10 cellular contexts compared by ENCODE assay signal in genomic region chr1:167428418-167428817, GRCh38.
DNase-seq lines count a peak whose midpoint lies in the region; TF ChIP-seq lines count a peak whose summit lies in the region.
"Had no signal": no experiment of that assay in that cellular context is flagged by ENCODE, and none has a peak within 500 bp of the region (broad histone marks: within the 10 kb centered on the region; RNA-seq: fewer than 3 reads in every experiment).

No MANE protein-coding gene starts in this region.

- no peak overlapping the region for H3K4me2 ChIP-seq in mammary epithelial cell (ENCODE audit: insufficient read depth, low read depth, low read length)

- H3K36me3 ChIP-seq in mammary epithelial cell (ENCODE audit: insufficient read depth, low read length), result no peaks in the 10 kb centered on the region

- dilution Hi-C loops in mammary epithelial cell (cut with HindIII; ENCODE audit: low sequenced_read_pairs), result loop anchor here (25.0 kb wide), 1 partner anchor 366 kb away; no protein-coding TSS in a partner anchor

- H4K20me1 ChIP-seq in mammary epithelial cell (ENCODE audit: insufficient read depth, low read length), result no peaks in the 10 kb centered on the region

- H3K27ac ChIP-seq in RWPE1 (no peak overlapping the region), mammary epithelial cell (ENCODE audit: insufficient read depth, low read depth, low read length) (no peak overlapping the region)

- no peak overlapping the region for H2AFZ ChIP-seq in mammary epithelial cell (ENCODE audit: low read depth, low read length)

- H3K36me3 Mint-ChIP-seq in activated naive CD8-positive, alpha-beta T cell treated with anti-CD3 and anti-CD28 coated beads for 36 hours, result peaks cover 18% of the 10 kb centered on the region

- peaks cover 9% of the 10 kb centered on the region for H3K4me1 ChIP-seq in mammary epithelial cell (ENCODE audit: insufficient read depth, low read length)

- WGBS in mammary epithelial cell (ENCODE audit: low coverage, missing lambda C conversion rate), result 94% methylated on average over 2 of the region's 2 CpGs

- no TSS peak for BruUV-seq in mammary epithelial cell (replicated peaks; lab: Mats Ljungman, UMichigan)

- no peaks in the 10 kb centered on the region for H3K27me3 Mint-ChIP-seq in activated naive CD8-positive, alpha-beta T cell treated with anti-CD3 and anti-CD28 coated beads for 36 hours

- H3K4me3 ChIP-seq in AG10803 (ENCODE audit: low read length) (no peak overlapping the region), mammary epithelial cell (replicated peaks in 1 of 3; ENCODE audit: insufficient read depth in 1 of 3, low read depth in 2 of 3, low read length in 3 of 3) (no peak overlapping the region)

- POLR2A ChIA-PET in RWPE1 (lab: Yijun Ruan, JAX; ENCODE audit: low non-redundant PET), result no interaction called here

- peak overlapping the region; percentile 17 for H3K27ac Mint-ChIP-seq in activated naive CD8-positive, alpha-beta T cell treated with anti-CD3 and anti-CD28 coated beads for 36 hours

- intact Hi-C loops in mammary epithelial cell (cut with micrococcal nuclease), result no loop called here

- H3K4me1 Mint-ChIP-seq in activated naive CD8-positive, alpha-beta T cell treated with anti-CD3 and anti-CD28 coated beads for 36 hours, result peaks cover 25% of the 10 kb centered on the region

- CTCF ChIA-PET in RWPE1 (lab: Yijun Ruan, JAX), result interaction anchor here (0.6 kb wide), 1 partner anchor 434 kb away, joined by 3 read pairs; no protein-coding TSS in a partner anchor
- CTCF ChIA-PET in mammary epithelial cell (lab: Charles Lee; ENCODE audit: low non-redundant PET), result no interaction called here

- H3K27me3 ChIP-seq in mammary epithelial cell (ENCODE audit: insufficient read depth, low read length), result no peaks in the 10 kb centered on the region

- in situ Hi-C loops in mammary epithelial cell (cut with MboI; ENCODE audit: low sequenced_read_pairs in 2 of 2), result loop anchor here in 1 of 2 donors (25.0 kb wide), 1 partner anchor 516 kb away; no protein-coding TSS in a partner anchor

- H3K9ac ChIP-seq in mammary epithelial cell (ENCODE audit: insufficient read depth, low read length), result no peak overlapping the region

- no peaks in the 10 kb centered on the region for H3K9me3 ChIP-seq in mammary epithelial cell (replicated peaks; ENCODE audit: insufficient read depth, low read length)

- DNase-seq in AG10803 (ENCODE audit: low read depth) (peak; percentile 51), GM04504 (ENCODE audit: low read depth) (peak; percentile 26), iris pigment epithelial cell (ENCODE audit: low read depth) (peak; percentile 63), GDM1 (lab: John Stamatoyannopoulos, UW) (no peak), RWPE1 (ENCODE audit: low spot score) (no peak), mammary epithelial cell (no peak)
- DNase-seq in activated naive CD8-positive, alpha-beta T cell treated with anti-CD3 and anti-CD28 coated beads for 36 hours, result no peak
- DNase-seq in activated CD4-positive, alpha-beta T cell treated with anti-CD3 and anti-CD28 coated beads for 48 hours, result no peak
- DNase-seq: NCI-H2227 treated with DMSO at 0.1 percent for 48 hours, nucleus accumbens had no signal

- no peak overlapping the region for H3K4me3 Mint-ChIP-seq in activated naive CD8-positive, alpha-beta T cell treated with anti-CD3 and anti-CD28 coated beads for 36 hours

- H3K79me2 ChIP-seq in mammary epithelial cell (ENCODE audit: insufficient read depth, low read length), result no peaks in the 10 kb centered on the region

- TF ChIP-seq CTCF in AG10803 (conservative IDR thresholded peaks at IDR 0.05; ENCODE audit: low read length), result no peak
- TF ChIP-seq CTCF in RWPE1 (conservative IDR thresholded peaks at IDR 0.05; ENCODE audit: low read depth), result no peak
- no peak for TF ChIP-seq CTCF in mammary epithelial cell (conservative IDR thresholded peaks at IDR 0.05 in 1 of 2, IDR thresholded peaks at IDR 0.05 in 1 of 2; ENCODE audit: extremely low read depth in 1 of 2, insufficient read depth in 1 of 2, low read depth in 1 of 2, low read length in 2 of 2)

- H3K9me3 Mint-ChIP-seq in activated naive CD8-positive, alpha-beta T cell treated with anti-CD3 and anti-CD28 coated beads for 36 hours, result no peaks in the 10 kb centered on the region

Comparison
In these comparisons a context has a peak if more than half of its experiments do, and no peak if none do; other contexts are left out.
1. DNase-seq: peak in AG10803 (single experiment), GM04504 (single experiment) and iris pigment epithelial cell (single experiment); none in activated naive CD8-positive, alpha-beta T cell treated with anti-CD3 and anti-CD28 coated beads for 36 hours (single experiment), GDM1 (single experiment), RWPE1 (single experiment), activated CD4-positive, alpha-beta T cell treated with anti-CD3 and anti-CD28 coated beads for 48 hours (single experiment) and mammary epithelial cell (single experiment).